In genomic region chrX:20527458-20528099, GRCh38 we compare ENCODE assay signal across 8 cellular contexts.
DNase-seq lines count a peak whose midpoint lies in the region; ATAC-seq, FAIRE-seq and TF ChIP-seq lines count a peak whose summit lies in the region.

No MANE protein-coding gene starts in this region.

- H3K9me3 ChIP-seq in HCT116 (ENCODE audit: control insufficient read depth in 1 of 2, insufficient read depth in 1 of 2, low read depth in 1 of 2, low read length in 2 of 2) = no peaks in the 10 kb centered on the region
- H3K9me3 ChIP-seq in kidney (ENCODE audit: control insufficient read depth in 1 of 2, low read length in 2 of 2) = no peaks in the 10 kb centered on the region
- H3K9me3 ChIP-seq in aorta (ENCODE audit: control insufficient read depth, low read length) = no peaks in the 10 kb centered on the region

- DNase-seq in ELR (ENCODE audit: low read depth) (peak; percentile 54), HCT116 (ENCODE audit: low read depth, low spot score) (no peak), NCI-H2196 (lab: John Stamatoyannopoulos, UW; ENCODE audit: unreplicated experiment) (peak; percentile 12), astrocyte of the spinal cord (ENCODE audit: low read depth, low spot score) (peak; percentile 32), kidney (no peak), aorta (no peak)

- peak overlapping the region; percentile 46 for H3K4me2 ChIP-seq in HCT116 (ENCODE audit: low read length)

- CTCF ChIA-PET in HCT116 (lab: Charles Lee) = interaction anchor here (1.2 to 2.2 kb wide), 4 partner anchors 10 to 1214 kb away, joined by 4 to 13 read pairs (median 9); no protein-coding TSS in a partner anchor

- H3K9me2 ChIP-seq in HCT116 (ENCODE audit: insufficient read depth) = no peaks in the 10 kb centered on the region

- H3K27ac ChIP-seq in HCT116 (ENCODE audit: low read depth, low read length) = no peak overlapping the region
- H3K27ac ChIP-seq in kidney (ENCODE audit: low read depth in 2 of 2, low read length in 2 of 2) = no peak overlapping the region
- H3K27ac ChIP-seq in aorta (ENCODE audit: low read depth in 1 of 2, low read length in 2 of 2) = no peak overlapping the region

- 14 to 16% methylated on average over 6 of the region's 6 CpGs for WGBS in aorta, 2 donors

- POLR2A ChIA-PET in HCT116 (lab: Charles Lee) = no interaction called here

- TF ChIP-seq CTCF in HCT116 (IDR thresholded peaks at IDR 0.05 in 2 of 3, conservative IDR thresholded peaks at IDR 0.05 in 1 of 3; ENCODE audit: borderline replicate concordance in 1 of 3, insufficient read depth in 1 of 3, low read depth in 2 of 3, low read length in 2 of 3) = peak; percentile 18 to 42 (median 29); a peak in 3 of 6 replicates
- peak; percentile 49 for TF ChIP-seq CTCF in astrocyte of the spinal cord (IDR thresholded peaks at IDR 0.05; ENCODE audit: low read depth, low read length)
- peak; percentile 47 for TF ChIP-seq CTCF in kidney (IDR thresholded peaks at IDR 0.05; ENCODE audit: borderline replicate concordance, extremely low read depth, insufficient read depth)

- H3K4me3 ChIP-seq in HCT116 (replicated peaks in 1 of 2; ENCODE audit: low read depth in 1 of 2, low read length in 2 of 2) (0 out of 4 replicates have a peak overlapping the region, but pooled peaks of 1 of the 2 experiments have one; percentile 16), astrocyte of the spinal cord (ENCODE audit: low read depth, low read length) (no peak overlapping the region), kidney (ENCODE audit: low read length in 2 of 2) (no peak overlapping the region), aorta (ENCODE audit: low read length in 2 of 2) (no peak overlapping the region)

- no peaks in the 10 kb centered on the region for H4K20me1 ChIP-seq in HCT116 (ENCODE audit: insufficient read depth)

- TF ChIP-seq RAD21 in HCT116 (IDR thresholded peaks at IDR 0.05; ENCODE audit: low read depth) = peak; percentile 57

- H3K9ac ChIP-seq in HCT116 (ENCODE audit: low read length) (no peak overlapping the region), kidney (ENCODE audit: low read length in 2 of 2) (no peak overlapping the region)

- H3K36me3 ChIP-seq in HCT116 (ENCODE audit: control insufficient read depth in 1 of 2, insufficient read depth in 2 of 2, low read length in 2 of 2) (no peaks in the 10 kb centered on the region), kidney (ENCODE audit: control insufficient read depth in 1 of 2, insufficient read depth in 2 of 2, low read length in 2 of 2) (no peaks in the 10 kb centered on the region), aorta (ENCODE audit: control insufficient read depth in 1 of 2, insufficient read depth in 2 of 2, low read length in 1 of 2) (no peaks in the 10 kb centered on the region)

- ATAC-seq in HCT116 (peak; percentile 78), GM21423 (IDR thresholded peaks at IDR 0.05; ENCODE audit: unreplicated experiment) (no peak), HG03095 (IDR thresholded peaks at IDR 0.05; ENCODE audit: unreplicated experiment) (no peak), aorta (ENCODE audit: low FRiP score) (no peak)

- TF ChIP-seq POLR2A in HCT116 (IDR thresholded peaks at IDR 0.05; ENCODE audit: borderline replicate concordance, extremely low read depth, insufficient read depth, insufficient read length) = no peak

- peak; percentile 99 for FAIRE-seq in kidney (lab: Jason Lieb, UNC)

- intact Hi-C loops in HCT116 (cut with micrococcal nuclease) (loop anchor here (5.0 to 10.0 kb wide), 3 partner anchors 273 to 1447 kb away; no protein-coding TSS in a partner anchor), kidney (cut with DNase I) (no loop called here), aorta (cut with DNase I) (loop anchor here (5.0 kb wide), 2 partner anchors 955 to 1220 kb away; no protein-coding TSS in a partner anchor)

- RAD21 ChIA-PET in HCT116 (lab: Charles Lee; ENCODE audit: low non-redundant PET in 1 of 2, low total read pairs in 2 of 2, uncharacterized antibody in 2 of 2, unreplicated experiment in 2 of 2) = no interaction called here

- H3K4me1 ChIP-seq in HCT116 (ENCODE audit: control insufficient read depth in 1 of 2, insufficient read depth in 2 of 2, low read length in 2 of 2) (no peaks in the 10 kb centered on the region; a peak in 1 of 4 replicates), kidney (ENCODE audit: control insufficient read depth in 1 of 2, insufficient read depth in 1 of 2, low read depth in 1 of 2, low read length in 2 of 2) (no peaks in the 10 kb centered on the region), aorta (ENCODE audit: control insufficient read depth in 1 of 2, insufficient read depth in 2 of 2, low read length in 2 of 2) (no peaks in the 10 kb centered on the region)

- peak overlapping the region; percentile 14 for H2AFZ ChIP-seq in HCT116 (ENCODE audit: low read depth, low read length, poor library complexity, severe bottlenecking)

- no peaks in the 10 kb centered on the region for H3K79me2 ChIP-seq in HCT116 (ENCODE audit: insufficient read depth, low read length)

- no TSS peak for BruUV-seq in HCT116 (replicated peaks; lab: Mats Ljungman, UMichigan)

- in situ Hi-C loops in astrocyte of the spinal cord (cut with HindIII; ENCODE audit: low sequenced_read_pairs) = no loop called here

- no peaks in the 10 kb centered on the region for H3K27me3 ChIP-seq in HCT116 (ENCODE audit: insufficient read depth, low read length)
- H3K27me3 ChIP-seq in aorta (ENCODE audit: control insufficient read depth in 1 of 2, insufficient read depth in 2 of 2, low read length in 1 of 2) = no peaks in the 10 kb centered on the region

TF ChIP-seq in HCT116, 20 proteins besides CTCF, POLR2A, EP300 and RAD21:
- TF ChIP-seq REST (IDR thresholded peaks at IDR 0.05; ENCODE audit: low read depth) (no peak), ELF1 (IDR thresholded peaks at IDR 0.05; ENCODE audit: borderline replicate concordance, low read depth) (no peak), ZNF274 (IDR thresholded peaks at IDR 0.05; ENCODE audit: low read depth, low read length) (no peak), EGR1 (IDR thresholded peaks at IDR 0.05; ENCODE audit: low read depth) (no peak), CBX3 (IDR thresholded peaks at IDR 0.05; ENCODE audit: low read depth) (no peak), ZFX (IDR thresholded peaks at IDR 0.05) (no peak), CEBPB (IDR thresholded peaks at IDR 0.05; ENCODE audit: low read depth) (no peak), FOSL1 (IDR thresholded peaks at IDR 0.05; ENCODE audit: low read depth) (no peak), JUND (IDR thresholded peaks at IDR 0.05) (no peak)

Comparison
In these comparisons a context has a peak if more than half of its experiments do, and no peak if none do; other contexts are left out.
1. DNase-seq: peak in ELR (single experiment), NCI-H2196 (single experiment) and astrocyte of the spinal cord (single experiment); none in HCT116 (single experiment), kidney (single experiment) and aorta (0 of 2).
2. Peak in every context shown above with its lines, with median percentiles within 50 percentile points of each other: CTCF ChIP-seq.